ENCODE assay signal across 15 cellular contexts in genomic region chr11:33017478-33017877, GRCh38. TPM values are rescaled to one million over a fixed set of nuclear protein-coding genes. Genes with fewer than 3 reads are reported as not detected.
A peak's percentile ranks its signal among the peaks of the same experiment; 100 is the strongest.
DNase-seq lines count a peak whose midpoint lies in the region; ATAC-seq, FAIRE-seq and TF ChIP-seq lines count a peak whose summit lies in the region.
"Had no signal": no experiment of that assay in that cellular context is flagged by ENCODE, and none has a peak within 500 bp of the region (broad histone marks: within the 10 kb centered on the region; RNA-seq: fewer than 3 reads in every experiment).

No MANE protein-coding gene starts in this region.

- DNase-seq in SK-N-SH (no peak), K562 (ENCODE audit: extremely low read depth in 1 of 4, low spot score in 3 of 4) (peak in 2 of 4 experiments; percentile 24 to 31), mesendoderm (no peak), suprapubic skin (ENCODE audit: low spot score in 2 of 2) (no peak), spleen (no peak), T1000 (lab: John Stamatoyannopoulos, UW) (no peak)
- DNase-seq: activated CD8-positive, alpha-beta T cell treated with anti-CD3 and anti-CD28 coated beads, Interleukin-2, amount 10 ng/mL, durations not matched to agents 7 days and 5 days; activated effector memory CD4-positive, alpha-beta T cell treated with Interleukin-2 at 50 U/mL for 16 hours; GDM1; stimulated activated CD4-positive, alpha-beta T cell treated with anti-CD3 and anti-CD28 coated beads, Interleukin-2, amount 100 ng/mL, for 48 hours; upper lobe of left lung had no signal

- H3K9me3 ChIP-seq in SK-N-SH (no peaks in the 10 kb centered on the region), K562 (replicated peaks; ENCODE audit: control insufficient read depth, insufficient read depth, low read depth, low read length) (no peaks in the 10 kb centered on the region), suprapubic skin (no peaks in the 10 kb centered on the region), spleen (no peaks in the 10 kb centered on the region)
- H3K9me3 ChIP-seq: SJSA1, upper lobe of left lung had no signal

- H3K4me1 ChIP-seq in SK-N-SH (ENCODE audit: control insufficient read depth in 1 of 2, insufficient read depth in 2 of 2, low read depth in 1 of 2, low read length in 1 of 2) (peaks cover 5 to 24% of the 10 kb centered on the region in 2 experiments; a peak in 3 of 4 replicates), K562 (replicated peaks in 1 of 2; ENCODE audit: control insufficient read depth in 2 of 2, insufficient read depth in 2 of 2, low read length in 2 of 2) (peaks cover 16% of the 10 kb centered on the region in 2 experiments; a peak in 4 of 5 replicates), mesendoderm (ENCODE audit: control insufficient read depth, low read depth, low read length) (no peaks in the 10 kb centered on the region), suprapubic skin (peaks cover 19% of the 10 kb centered on the region), spleen (peaks cover 0 to 21% (median 14%) of the 10 kb centered on the region in 6 donors)

- no peak overlapping the region for H3K4ac ChIP-seq in mesendoderm (ENCODE audit: low read depth, low read length)

- no peak overlapping the region for H3K56ac ChIP-seq in mesendoderm (ENCODE audit: low read length)

- TF ChIP-seq POLR2A in K562 (conservative IDR thresholded peaks at IDR 0.05) (no peak), suprapubic skin (IDR thresholded peaks at IDR 0.05) (no peak), spleen (IDR thresholded peaks at IDR 0.05) (no peak)

- CTCF ChIA-PET in SK-N-SH (lab: Yijun Ruan, JAX): interaction anchor here (0.7 to 2.7 kb wide), 2 partner anchors 14 to 48 kb away, joined by 3 to 14 read pairs; no protein-coding TSS in a partner anchor
- CTCF ChIA-PET in K562 (lab: Yijun Ruan, JAX; ENCODE audit: low intra/inter-chr PET ratio): no interaction called here

- H3K27ac ChIP-seq in SK-N-SH (ENCODE audit: low read depth in 2 of 2, low read length in 1 of 2) (no peak overlapping the region), K562 (ENCODE audit: extremely low read depth, low read depth, low read length) (no peak overlapping the region), mesendoderm (ENCODE audit: low read depth, low read length) (no peak overlapping the region), suprapubic skin (no peak overlapping the region), spleen (no peak overlapping the region)
- H3K27ac ChIP-seq: upper lobe of left lung had no signal

- H2BK5ac ChIP-seq in mesendoderm (ENCODE audit: low read length): no peak overlapping the region

- H2BK15ac ChIP-seq in mesendoderm (replicated peaks; ENCODE audit: low read depth): no peak overlapping the region

- no peaks in the 10 kb centered on the region for H4K20me1 ChIP-seq in SK-N-SH (ENCODE audit: insufficient read depth)
- H4K20me1 ChIP-seq in K562 (replicated peaks; ENCODE audit: control insufficient read depth, insufficient read depth, low read length): no peaks in the 10 kb centered on the region

- H3K9ac ChIP-seq in SK-N-SH (no peak overlapping the region), K562 (ENCODE audit: insufficient read depth in 1 of 2, low read depth in 2 of 2, low read length in 2 of 2) (peak overlapping the region; percentile 46 to 71; a peak in 3 of 4 replicates), mesendoderm (ENCODE audit: low read length) (peak overlapping the region; percentile 14)

- no peak overlapping the region for H3K18ac ChIP-seq in mesendoderm (ENCODE audit: low read length)

- H2AFZ ChIP-seq in SK-N-SH (ENCODE audit: low read depth) (no peak overlapping the region), K562 (ENCODE audit: low read depth, low read length) (peak overlapping the region; percentile 60; the same call in 1 of the 2 replicates)

- H3K79me2 ChIP-seq in SK-N-SH (ENCODE audit: insufficient read depth) (peaks cover 50% of the 10 kb centered on the region; the same call in 1 of the 2 replicates), K562 (ENCODE audit: control insufficient read depth, insufficient read depth, low read length) (peaks cover 19% of the 10 kb centered on the region), mesendoderm (ENCODE audit: control insufficient read depth, insufficient read depth, low read length) (no peaks in the 10 kb centered on the region)

- TF ChIP-seq CTCF in SK-N-SH (IDR thresholded peaks at IDR 0.05) (no peak), K562 (IDR thresholded peaks at IDR 0.05 in 2 of 3, conservative IDR thresholded peaks at IDR 0.05 in 1 of 3; ENCODE audit: insufficient read depth in 2 of 3, low read depth in 1 of 3, low read length in 3 of 3) (no peak), suprapubic skin (IDR thresholded peaks at IDR 0.05) (no peak), spleen (IDR thresholded peaks at IDR 0.05 in 8 of 11, conservative IDR thresholded peaks at IDR 0.05 in 3 of 11) (no peak)

- POLR2A ChIA-PET in SK-N-SH (lab: Yijun Ruan, JAX): no interaction called here
- POLR2A ChIA-PET in K562 (lab: Yijun Ruan, JAX): interaction anchor here (0.8 to 3.4 kb wide), 3 partner anchors 10 to 242 kb away, joined by 3 to 25 read pairs (median 4); no protein-coding TSS in a partner anchor

- H3K36me3 ChIP-seq in SK-N-SH (replicated peaks in 1 of 2; ENCODE audit: control insufficient read depth in 1 of 2, insufficient read depth in 2 of 2, low read length in 1 of 2) (no peaks in the 10 kb centered on the region), K562 (ENCODE audit: control insufficient read depth, insufficient read depth, low read length) (no peaks in the 10 kb centered on the region), mesendoderm (ENCODE audit: control insufficient read depth, insufficient read depth, low read length) (no peaks in the 10 kb centered on the region), suprapubic skin (no peaks in the 10 kb centered on the region), spleen (no peaks in the 10 kb centered on the region)
- H3K36me3 ChIP-seq: upper lobe of left lung had no signal

- TF ChIP-seq RAD21 in SK-N-SH (IDR thresholded peaks at IDR 0.05; ENCODE audit: low read length): no peak
- no peak for TF ChIP-seq RAD21 in K562 (CRISPR knock-in tag; conservative IDR thresholded peaks at IDR 0.05 in 1 of 2, IDR thresholded peaks at IDR 0.05 in 1 of 2)

- no peak overlapping the region for H3K23ac ChIP-seq in mesendoderm (ENCODE audit: low read length)

- in situ Hi-C loops in K562 (cut with MboI): no loop called here

- 94% methylated on average over 9 of the region's 9 CpGs for WGBS in SK-N-SH (ENCODE audit: low lambda C conversion rate)
- WGBS in K562 (ENCODE audit: insufficient coverage, low coverage, missing lambda C conversion rate): 18% methylated on average over 9 of the region's 9 CpGs
- no CpG with 5 or more reads among the region's 9 CpGs for WGBS in mesendoderm (ENCODE audit: extremely low coverage, insufficient coverage, low lambda C conversion rate)
- WGBS in suprapubic skin: 67% methylated on average over 9 of the region's 9 CpGs
- WGBS in spleen, 5 donors: 93 to 96% (median 95%) methylated on average over 9 of the region's 9 CpGs

- peaks cover 24% of the 10 kb centered on the region for H3F3A ChIP-seq in SK-N-SH (replicated peaks; ENCODE audit: insufficient read depth)

- H2BK120ac ChIP-seq in mesendoderm (ENCODE audit: low read depth, low read length): no peak overlapping the region

- peak; percentile 58 for FAIRE-seq in K562 (lab: Jason Lieb, UNC)
- FAIRE-seq: HTR-8/SVneo had no signal

- H3K27me3 ChIP-seq in SK-N-SH (ENCODE audit: insufficient read depth): no peaks in the 10 kb centered on the region
- no peaks in the 10 kb centered on the region for H3K27me3 ChIP-seq in K562 (ENCODE audit: control insufficient read depth in 2 of 2, insufficient read depth in 2 of 2, low read length in 2 of 2)
- H3K27me3 ChIP-seq in mesendoderm (ENCODE audit: insufficient read depth, low read length, poor library complexity): peaks cover 2% of the 10 kb centered on the region
- no peaks in the 10 kb centered on the region for H3K27me3 ChIP-seq in suprapubic skin
- peaks cover 0 to 44% (median 11%) of the 10 kb centered on the region in 7 donors for H3K27me3 ChIP-seq in spleen (replicated peaks in 1 of 7)
- H3K27me3 ChIP-seq: SJSA1 had no signal

- H3K79me1 ChIP-seq in mesendoderm (ENCODE audit: low read length): no peaks in the 10 kb centered on the region

- intact Hi-C loops in K562 (cut with micrococcal nuclease): loop anchor here (2.0 kb wide), 1 partner anchor 47 kb away; no protein-coding TSS in a partner anchor
- intact Hi-C loops in spleen (cut with DNase I; ENCODE audit: low total_unique reads): no loop called here

- H2AK5ac ChIP-seq in mesendoderm (ENCODE audit: low read length): no peak overlapping the region

- H4K5ac ChIP-seq in mesendoderm (ENCODE audit: low read length): no peak overlapping the region

- H3K4me3 ChIP-seq in SK-N-SH (ENCODE audit: low read depth in 2 of 2, low read length in 1 of 2): peak overlapping the region; percentile 65 to 81; a peak in 2 of 4 replicates
- H3K4me3 ChIP-seq in K562: no peak overlapping the region
- no peak overlapping the region for H3K4me3 ChIP-seq in mesendoderm (ENCODE audit: low read length)
- H3K4me3 ChIP-seq in suprapubic skin: peak overlapping the region; percentile 74
- no peak overlapping the region for H3K4me3 ChIP-seq in spleen

- H3K4me2 ChIP-seq in SK-N-SH: peak overlapping the region; percentile 77
- peak overlapping the region; percentile 68 for H3K4me2 ChIP-seq in K562 (ENCODE audit: insufficient read depth, low read length)
- H3K4me2 ChIP-seq in mesendoderm (ENCODE audit: low read length): no peak overlapping the region

- TF ChIP-seq EP300 in SK-N-SH (IDR thresholded peaks at IDR 0.05; ENCODE audit: borderline replicate concordance in 1 of 2, low read depth in 1 of 2, low read length in 1 of 2) (no peak), K562 (IDR thresholded peaks at IDR 0.05; ENCODE audit: low read length) (no peak), suprapubic skin (IDR thresholded peaks at IDR 0.05) (no peak)

- no peak for ATAC-seq in SK-N-SH treated with all-trans-retinoic acid at 6 μM for 48 hours
- ATAC-seq in K562: peak; percentile 11
- no peak for ATAC-seq in HG03442 (IDR thresholded peaks at IDR 0.05; ENCODE audit: unreplicated experiment)
- ATAC-seq: activated CD8-positive, alpha-beta T cell treated with anti-CD3 and anti-CD28 coated beads, Interleukin-2, amount 10 ng/mL, durations not matched to agents 7 days and 5 days had no signal

- H3K9me1 ChIP-seq in K562 (ENCODE audit: control insufficient read depth, insufficient read depth, low read length): no peaks in the 10 kb centered on the region

- H3K9me2 ChIP-seq in SK-N-SH: no peaks in the 10 kb centered on the region

- TSS peak; percentile 43 for BruUV-seq in K562 (replicated peaks; lab: Mats Ljungman, UMichigan)

- no peak overlapping the region for H4K8ac ChIP-seq in mesendoderm (ENCODE audit: low read depth, low read length)

RNA-seq across cellular contexts. Expression of gene DEPDC7, which starts 1.8 kb away (rescaled TPM):
- 9.7 and 14.2 TPM in 2 replicates for polyA plus RNA-seq in SK-N-SH (2012; rRNA removed)
- polyA plus RNA-seq in SK-N-SH (2012; cell fraction: cytosol; rRNA removed): 11.2 and 11.5 TPM in 2 replicates
- polyA plus RNA-seq in SK-N-SH (2012; cell fraction: nucleus; rRNA removed): 13.7 and 30.5 TPM in 2 replicates
- total RNA-seq in K562 (2011; cell fraction: chromatin; rRNA removed; ENCODE audit: low replicate concordance): 16.3 and 28.3 TPM in 2 replicates
- total RNA-seq in K562 (2011; cell fraction: nucleolus; rRNA removed): 7.8 and 9.7 TPM in 2 replicates
- 16.7 and 18.7 TPM in 2 replicates for total RNA-seq in K562 (2011; cell fraction: nucleoplasm; rRNA removed)
- total RNA-seq in K562 (2014; rRNA removed): 8.4 and 10.3 TPM in 2 replicates
- 13.8 and 13.9 TPM in 2 replicates for total RNA-seq in K562 (2014; rRNA removed; fragmentation: Illumina TruSeq; extraction: Trizol)
- total RNA-seq in K562 (2015; rRNA removed; fragmentation: Illumina TruSeq; extraction: Trizol): 13.8 and 15.5 TPM in 2 replicates
- total RNA-seq in K562 (2021): 9.4 and 9.5 TPM in 2 replicates
- 14.5 and 19.9 TPM in 2 replicates for polyA plus RNA-seq in K562 (2011; rRNA removed)
- 3.4 and 6.0 TPM in 2 replicates for polyA plus RNA-seq in K562 (2011; cell fraction: cytosol; rRNA removed)
- 12.6 and 16.7 TPM in 2 replicates for polyA plus RNA-seq in K562 (2011; cell fraction: nucleus; rRNA removed)
- 5.3 and 7.0 TPM in 2 replicates for polyA plus RNA-seq in K562 (2012)
- 12.7 and 15.7 TPM in 2 replicates for polyA plus RNA-seq in K562 (2014; fragmentation: Illumina TruSeq; extraction: Trizol)
- 1 to 10 TPM; 5.4 to 8.1 TPM for polyA plus RNA-seq in K562 (2014; fragmentation: Nextera tagmentation; extraction: Ambion mirVana)
- 12.0 and 13.8 TPM in 2 replicates for polyA plus RNA-seq in K562 (2014; rRNA removed)
- polyA minus RNA-seq in K562 (2011; rRNA and poly(A)+ RNA removed): 13.2 and 14.0 TPM in 2 replicates
- polyA minus RNA-seq in K562 (2011; cell fraction: cytosol; rRNA and poly(A)+ RNA removed): 4.3 and 5.2 TPM in 2 replicates
- 11.3 and 13.6 TPM in 2 replicates for polyA minus RNA-seq in K562 (2011; cell fraction: nucleus; rRNA and poly(A)+ RNA removed)
- polyA plus RNA-seq in mesendoderm (2013, experiment 1 of 2): 3.2 TPM
- 3.3 TPM for polyA plus RNA-seq in mesendoderm (2013, experiment 2 of 2)
- 1 to 10 TPM; 2.4 to 5.0 (median 3.3) TPM for total RNA-seq in suprapubic skin
- under 1 TPM in 4 of 7 donors, not detected in 3; 0.50 to 0.88 (median 0.62) TPM for total RNA-seq in spleen
- polyA plus RNA-seq in spleen: under 1 TPM; 0.30 to 0.67 (median 0.42) TPM

RNA-seq across cellular contexts. Expression of gene TCP11L1, which starts 21.9 kb away (rescaled TPM):
- 12.7 and 15.1 TPM in 2 replicates for polyA plus RNA-seq in SK-N-SH (2012; rRNA removed)
- 13.1 and 13.2 TPM in 2 replicates for polyA plus RNA-seq in SK-N-SH (2012; cell fraction: cytosol; rRNA removed)
- polyA plus RNA-seq in SK-N-SH (2012; cell fraction: nucleus; rRNA removed): 15.3 and 17.0 TPM in 2 replicates
- 15.7 and 21.6 TPM in 2 replicates for total RNA-seq in K562 (2011; cell fraction: chromatin; rRNA removed; ENCODE audit: low replicate concordance)
- total RNA-seq in K562 (2011; cell fraction: nucleolus; rRNA removed): 8.2 and 9.9 TPM in 2 replicates
- total RNA-seq in K562 (2011; cell fraction: nucleoplasm; rRNA removed): 15.8 and 19.5 TPM in 2 replicates
- total RNA-seq in K562 (2014; rRNA removed): 5.8 and 15.3 TPM in 2 replicates
- 6.2 and 6.4 TPM in 2 replicates for total RNA-seq in K562 (2014; rRNA removed; fragmentation: Illumina TruSeq; extraction: Trizol)
- 4.5 and 4.7 TPM in 2 replicates for total RNA-seq in K562 (2015; rRNA removed; fragmentation: Illumina TruSeq; extraction: Trizol)
- total RNA-seq in K562 (2021): 8.1 and 8.9 TPM in 2 replicates
- polyA plus RNA-seq in K562 (2011; rRNA removed): 5.8 and 6.1 TPM in 2 replicates
- 4.6 and 6.3 TPM in 2 replicates for polyA plus RNA-seq in K562 (2011; cell fraction: cytosol; rRNA removed)
- 4.9 and 5.8 TPM in 2 replicates for polyA plus RNA-seq in K562 (2011; cell fraction: nucleus; rRNA removed)
- polyA plus RNA-seq in K562 (2012): 2.4 and 3.6 TPM in 2 replicates
- polyA plus RNA-seq in K562 (2014; fragmentation: Illumina TruSeq; extraction: Trizol): 4.5 and 5.4 TPM in 2 replicates
- polyA plus RNA-seq in K562 (2014; fragmentation: Nextera tagmentation; extraction: Ambion mirVana): 1 to 10 TPM; 1.6 TPM
- 4.1 and 4.3 TPM in 2 replicates for polyA plus RNA-seq in K562 (2014; rRNA removed)
- 17.5 and 18.7 TPM in 2 replicates for polyA minus RNA-seq in K562 (2011; rRNA and poly(A)+ RNA removed)
- 8.2 and 9.4 TPM in 2 replicates for polyA minus RNA-seq in K562 (2011; cell fraction: cytosol; rRNA and poly(A)+ RNA removed)
- polyA minus RNA-seq in K562 (2011; cell fraction: nucleus; rRNA and poly(A)+ RNA removed): 5.0 and 10.7 TPM in 2 replicates
- polyA plus RNA-seq in mesendoderm (2013, experiment 1 of 2): 7.3 TPM
- polyA plus RNA-seq in mesendoderm (2013, experiment 2 of 2): 7.6 TPM
- total RNA-seq in suprapubic skin: 10 to 100 TPM; 34.8 to 65.6 (median 42.9) TPM
- 10 to 100 TPM; 14.4 to 48.2 (median 21.8) TPM for total RNA-seq in spleen
- 1 to 10 TPM; 1.8 to 3.5 (median 2.1) TPM for polyA plus RNA-seq in spleen

Comparison
In these comparisons a context has a peak if more than half of its experiments do, and no peak if none do; other contexts are left out.
1. H3K4me3 ChIP-seq: peak in SK-N-SH (2 of 2) and suprapubic skin (single experiment); none in K562 (single experiment), mesendoderm (single experiment) and spleen (0 of 8).